ENCODE assay signal across 12 cellular contexts in the genomic region with DNA sequence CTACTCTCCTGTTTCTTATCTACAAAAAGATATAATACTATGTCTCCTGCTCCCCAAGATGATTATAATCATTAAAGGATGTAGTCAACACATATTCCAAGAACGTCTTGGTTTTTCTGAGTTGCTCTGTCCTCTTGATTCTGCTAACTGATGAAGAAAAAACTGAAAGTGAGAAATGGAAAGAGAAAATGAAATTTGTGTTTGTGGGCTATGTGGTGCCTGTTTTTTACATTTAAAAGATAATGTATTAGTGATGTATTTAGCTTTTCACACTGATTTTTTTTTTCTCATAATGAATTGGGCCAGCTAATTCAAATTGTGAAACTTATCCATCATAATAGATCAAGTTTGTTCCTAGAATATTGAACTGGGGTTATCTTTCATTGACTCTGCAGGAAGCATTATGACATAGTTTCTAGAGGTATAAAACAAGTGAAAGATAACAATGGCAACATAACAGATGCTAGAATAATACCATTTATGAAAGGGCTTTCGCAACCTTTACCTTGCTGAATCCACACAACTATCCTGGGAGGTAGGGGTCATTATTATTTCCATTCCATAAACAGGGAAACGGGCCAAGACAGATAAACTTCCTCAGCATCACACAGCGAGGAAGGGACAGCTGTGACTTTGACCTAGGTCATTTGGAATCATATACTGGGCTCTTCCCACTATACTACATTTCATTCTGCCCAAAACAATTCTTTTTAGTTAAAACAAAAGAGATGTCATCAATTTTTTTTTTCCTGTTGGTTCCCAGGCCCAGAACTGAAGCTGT.
A peak's percentile ranks its signal among the peaks of the same experiment; 100 is the strongest.
DNase-seq lines count a peak whose midpoint lies in the region; ATAC-seq and TF ChIP-seq lines count a peak whose summit lies in the region.
"Had no signal": no experiment of that assay in that cellular context is flagged by ENCODE, and none has a peak within 500 bp of the region (broad histone marks: within the 10 kb centered on the region; RNA-seq: fewer than 3 reads in every experiment).

No MANE protein-coding gene starts in this region.

- peaks cover 24% of the 10 kb centered on the region for H3K4me1 Mint-ChIP-seq in T-helper 2 cell treated with Interferon-gamma antibody and Interleukin-4, amounts not matched to agents 5 μg/mL and 100 μg/mL, for 36 hours (ENCODE audit: low read depth)

- H3K36me3 Mint-ChIP-seq in T-helper 2 cell treated with Interferon-gamma antibody and Interleukin-4, amounts not matched to agents 5 μg/mL and 100 μg/mL, for 36 hours (ENCODE audit: low read depth) = no peaks in the 10 kb centered on the region

- peak overlapping the region; percentile 23 for H3K4me3 Mint-ChIP-seq in T-helper 2 cell treated with Interferon-gamma antibody and Interleukin-4, amounts not matched to agents 5 μg/mL and 100 μg/mL, for 36 hours

- H3K4me1 ChIP-seq in adrenal gland (replicated peaks in 1 of 2) = peaks cover 4 to 14% of the 10 kb centered on the region in 2 donors

- no peak for TF ChIP-seq POLR2A in adrenal gland (IDR thresholded peaks at IDR 0.05)

- peak overlapping the region; percentile 73 for H3K27ac Mint-ChIP-seq in T-helper 2 cell treated with Interferon-gamma antibody and Interleukin-4, amounts not matched to agents 5 μg/mL and 100 μg/mL, for 36 hours

- no peak overlapping the region for H3K4me3 ChIP-seq in adrenal gland

- no peaks in the 10 kb centered on the region for H3K9me3 ChIP-seq in adrenal gland (replicated peaks in 1 of 3)

- peaks cover 5% of the 10 kb centered on the region for H3K27me3 Mint-ChIP-seq in T-helper 2 cell treated with Interferon-gamma antibody and Interleukin-4, amounts not matched to agents 5 μg/mL and 100 μg/mL, for 36 hours (ENCODE audit: low read depth)

- no peak overlapping the region for H3K27ac ChIP-seq in adrenal gland
- H3K27ac ChIP-seq: 22Rv1 had no signal

- ATAC-seq in GM21526 (IDR thresholded peaks at IDR 0.05; ENCODE audit: low FRiP score, unreplicated experiment) (peak; percentile 80), HG03108 (IDR thresholded peaks at IDR 0.05; ENCODE audit: unreplicated experiment) (peak; percentile 79)
- no peak for ATAC-seq in activated CD4-positive, CD25-positive, alpha-beta regulatory T cell treated with anti-CD3 and anti-CD28 coated beads, Interleukin-2, amount 50 U/mL, for 24 hours

- H3K9me3 Mint-ChIP-seq in T-helper 2 cell treated with Interferon-gamma antibody and Interleukin-4, amounts not matched to agents 5 μg/mL and 100 μg/mL, for 36 hours = no peaks in the 10 kb centered on the region

- DNase-seq in T-helper 2 cell treated with Interferon-gamma antibody and Interleukin-4, amounts not matched to agents 5 μg/mL and 100 μg/mL, for 36 hours (ENCODE audit: low spot score) = no peak
- no peak for DNase-seq in T-helper 2 cell
- DNase-seq in dermis blood vessel endothelial cell = peak; percentile 27
- no peak for DNase-seq in EL
- DNase-seq in adrenal gland = no peak
- DNase-seq: activated effector memory CD4-positive, alpha-beta T cell treated with Interleukin-2 at 50 U/mL for 16 hours; hippocampal formation; MV-4-11 had no signal

- WGBS in adrenal gland, 4 donors = 59 to 76% (median 68%) methylated on average over 4 of the region's 4 CpGs

- H3K27me3 ChIP-seq in adrenal gland = no peaks in the 10 kb centered on the region

- no peak for TF ChIP-seq CTCF in adrenal gland (IDR thresholded peaks at IDR 0.05)

- intact Hi-C loops in adrenal gland (cut with DNase I) = no loop called here

- no peaks in the 10 kb centered on the region for H3K36me3 ChIP-seq in adrenal gland (replicated peaks in 1 of 2)

Comparison
In these comparisons a context has a peak if more than half of its experiments do, and no peak if none do; other contexts are left out.
1. ATAC-seq: peak in GM21526 (single experiment) and HG03108 (single experiment); none in activated CD4-positive, CD25-positive, alpha-beta regulatory T cell treated with anti-CD3 and anti-CD28 coated beads, Interleukin-2, amount 50 U/mL, for 24 hours (0 of 2).